10 cellular contexts compared by ENCODE assay signal in the genomic region with DNA sequence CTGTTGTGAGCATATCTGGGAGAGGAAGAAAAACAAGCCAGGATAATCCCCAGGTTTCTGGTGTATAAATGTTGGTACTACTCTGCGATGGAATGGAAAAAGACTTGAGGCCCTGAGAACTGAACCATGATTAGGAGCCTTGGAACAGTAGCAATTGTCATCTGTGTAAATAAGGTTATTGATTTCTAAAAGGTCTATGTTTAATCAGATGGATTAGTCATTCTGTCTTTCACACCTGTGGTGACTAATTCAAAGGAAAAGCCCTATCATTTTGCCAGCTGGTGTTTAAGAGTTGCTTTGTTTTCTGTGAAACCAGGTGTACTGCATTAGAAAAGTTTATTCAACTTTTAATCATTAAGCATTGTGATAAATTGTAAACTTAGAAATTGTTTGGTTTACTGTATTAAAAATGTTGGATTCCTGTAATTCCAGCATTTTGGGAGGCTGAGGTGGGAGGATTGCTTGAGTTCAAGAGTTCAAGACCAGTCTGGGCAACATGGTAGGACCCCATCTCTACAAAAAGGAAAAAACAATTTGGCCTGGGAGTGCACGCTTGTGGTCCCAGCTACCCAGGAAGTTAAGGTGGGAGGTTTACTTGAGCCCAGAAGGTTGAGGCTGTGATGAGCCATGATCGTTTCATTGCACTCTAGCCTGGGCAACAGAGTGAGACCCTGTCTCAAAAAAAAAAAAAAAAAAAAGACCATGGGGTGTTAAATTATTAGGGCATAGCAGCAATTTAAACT. TPM values are rescaled to one million over a fixed set of nuclear protein-coding genes. Genes with fewer than 3 reads are reported as not detected.
A peak's percentile ranks its signal among the peaks of the same experiment; 100 is the strongest.
DNase-seq lines count a peak whose midpoint lies in the region; ATAC-seq and TF ChIP-seq lines count a peak whose summit lies in the region.
"Had no signal": no experiment of that assay in that cellular context is flagged by ENCODE, and none has a peak within 500 bp of the region (broad histone marks: within the 10 kb centered on the region; RNA-seq: fewer than 3 reads in every experiment).

No MANE protein-coding gene starts in this region.

- H3K9me3 ChIP-seq in psoas muscle, result no peaks in the 10 kb centered on the region
- H3K9me3 ChIP-seq: Peyer's patch, right lobe of liver had no signal

- WGBS in psoas muscle, 3 donors, result 77 to 82% (median 80%) methylated on average over 3 of the region's 3 CpGs

- intact Hi-C loops in dorsolateral prefrontal cortex (cut with DNase I) (no loop called here), psoas muscle (cut with DNase I) (no loop called here)

- no peak for TF ChIP-seq CTCF in dorsolateral prefrontal cortex (IDR thresholded peaks at IDR 0.05 in 54 of 56, conservative IDR thresholded peaks at IDR 0.05 in 2 of 56; ENCODE audit: low read depth in 1 of 56, partially characterized antibody in 56 of 56)
- TF ChIP-seq CTCF in psoas muscle (IDR thresholded peaks at IDR 0.05), result no peak

- DNase-seq in DMS53 (lab: John Stamatoyannopoulos, UW), result peak; percentile 98
- peak; percentile 76 for DNase-seq in NCI-H69 (lab: John Stamatoyannopoulos, UW)
- DNase-seq in dorsolateral prefrontal cortex, result no peak
- DNase-seq in psoas muscle, result no peak
- DNase-seq in NOMO-1 (lab: John Stamatoyannopoulos, UW; ENCODE audit: unreplicated experiment in 2 of 2), result no peak
- DNase-seq in AG20443 (ENCODE audit: low spot score), result no peak
- no peak for DNase-seq in GDM1 (lab: John Stamatoyannopoulos, UW)
- DNase-seq: Peyer's patch; right lobe of liver; stimulated activated naive CD4-positive, alpha-beta T cell had no signal

- H3K4me3 ChIP-seq in dorsolateral prefrontal cortex (no peak overlapping the region), psoas muscle (peak overlapping the region; percentile 8)
- H3K4me3 ChIP-seq: Peyer's patch, right lobe of liver had no signal

- H3K36me3 ChIP-seq in psoas muscle (ENCODE audit: insufficient read depth in 1 of 2, low read depth in 1 of 2), result peaks cover 18 to 96% of the 10 kb centered on the region in 2 donors

- no peak for ATAC-seq in psoas muscle

- H3K4me1 ChIP-seq in psoas muscle, result peaks cover 34% of the 10 kb centered on the region
- H3K4me1 ChIP-seq: Peyer's patch had no signal

- H3K27ac ChIP-seq in dorsolateral prefrontal cortex (peak overlapping the region in 40 of 59 donors; percentile 1 to 75 (median 40)), psoas muscle (peak overlapping the region; percentile 81)
- H3K27ac ChIP-seq: Peyer's patch, right lobe of liver had no signal

- H3K27me3 ChIP-seq in dorsolateral prefrontal cortex (no peaks in the 10 kb centered on the region), psoas muscle (ENCODE audit: insufficient read depth in 3 of 3, low read length in 2 of 3) (no peaks in the 10 kb centered on the region)
- H3K27me3 ChIP-seq: Peyer's patch, right lobe of liver had no signal

RNA-seq across cellular contexts. Expression of a gene that starts 29.0 kb away (rescaled TPM):
- 100 to 1,000 TPM; 131 to 228 (median 183) TPM for total RNA-seq in dorsolateral prefrontal cortex
- total RNA-seq in psoas muscle, result 100 to 1,000 TPM; 192 to 323 (median 227) TPM
- polyA plus RNA-seq in psoas muscle, result 100 to 1,000 TPM in 2 of 3 donors, 10 to 100 TPM in 1; 78.0 to 121 (median 120) TPM

Comparison
In these comparisons a context has a peak if more than half of its experiments do, and no peak if none do; other contexts are left out.
1. DNase-seq: peak in DMS53 (single experiment) and NCI-H69 (single experiment); none in dorsolateral prefrontal cortex (0 of 10), psoas muscle (0 of 2), NOMO-1 (0 of 2), AG20443 (single experiment) and GDM1 (single experiment).